In genomic region chr4:125770814-125771398, GRCh38 we compare ENCODE assay signal across 19 cellular contexts.
"Had no signal": no experiment of that assay in that cellular context is flagged by ENCODE, and none has a peak within 500 bp of the region (broad histone marks: within the 10 kb centered on the region; RNA-seq: fewer than 3 reads in every experiment).

No MANE protein-coding gene starts in this region.

- H3K4me1 ChIP-seq: esophagus squamous epithelium, gastroesophageal sphincter, testis, tibial nerve had no signal

- H3K27me3 ChIP-seq: esophagus squamous epithelium, gastroesophageal sphincter, neutrophil, testis, tibial nerve had no signal

- H3K36me3 ChIP-seq: esophagus squamous epithelium, gastroesophageal sphincter, neutrophil, tibial nerve had no signal

- DNase-seq: effector memory CD8-positive, alpha-beta T cell; esophagus squamous epithelium; foreskin fibroblast; kidney; left cardiac atrium; left ventricle myocardium superior; mesenchymal stem cell; naive B cell; posterior cingulate gyrus; stimulated activated CD4-positive, alpha-beta T cell treated with anti-CD3 and anti-CD28 coated beads, Interleukin-2, amount 100 ng/mL, for 24 hours; stimulated activated CD4-positive, alpha-beta T cell treated with anti-CD3 and anti-CD28 coated beads, Interleukin-4, amount 100 ng/mL, for 4 hours; stimulated activated naive B cell treated with anti-CD40 and anti-IgM and Interleukin-4, amounts not matched to agents 10 μg/mL and 1 μg/mL and 100 μg/mL, for 72 hours; stimulated activated naive CD8-positive, alpha-beta T cell treated with anti-CD3 and anti-CD28 coated beads, Interleukin-15, amount 100 ng/mL, for 72 hours; testis had no signal

- H3K4me3 ChIP-seq: esophagus squamous epithelium, gastroesophageal sphincter, lung, testis, tibial nerve had no signal

- ATAC-seq: effector memory CD8-positive, alpha-beta T cell; gastroesophageal sphincter; left cardiac atrium; left ventricle myocardium superior; sciatic nerve; stimulated activated naive B cell treated with anti-CD40 and anti-IgM and Interleukin-4, amounts not matched to agents 10 μg/mL and 1 μg/mL and 100 μg/mL, for 72 hours; stimulated activated naive CD8-positive, alpha-beta T cell treated with anti-CD3 and anti-CD28 coated beads, Interleukin-15, amount 100 ng/mL, for 72 hours had no signal

- H3K9me3 ChIP-seq: esophagus squamous epithelium, gastroesophageal sphincter, neutrophil, testis, tibial nerve had no signal

- H3K27ac ChIP-seq: esophagus squamous epithelium, gastroesophageal sphincter, neutrophil, testis, tibial nerve had no signal
